10 cellular contexts compared by ENCODE assay signal in genomic region chr21:38438476-38438893, GRCh38. TPM values are rescaled to one million over a fixed set of nuclear protein-coding genes. Genes with fewer than 3 reads are reported as not detected.
DNase-seq lines count a peak whose midpoint lies in the region; ATAC-seq, FAIRE-seq and TF ChIP-seq lines count a peak whose summit lies in the region.
"Had no signal": no experiment of that assay in that cellular context is flagged by ENCODE, and none has a peak within 500 bp of the region (broad histone marks: within the 10 kb centered on the region; RNA-seq: fewer than 3 reads in every experiment).

No MANE protein-coding gene starts in this region.

- peaks cover 21% of the 10 kb centered on the region; the same call in 1 of the 2 replicates for H4K20me1 ChIP-seq in K562 (replicated peaks; ENCODE audit: control insufficient read depth, insufficient read depth, low read length)

- no peak overlapping the region for H3K9ac ChIP-seq in K562 (ENCODE audit: insufficient read depth in 1 of 2, low read depth in 2 of 2, low read length in 2 of 2)

- CTCF ChIA-PET in K562 (lab: Yijun Ruan, JAX; ENCODE audit: low intra/inter-chr PET ratio), result no interaction called here

- no peaks in the 10 kb centered on the region for H3K79me2 ChIP-seq in K562 (ENCODE audit: control insufficient read depth, insufficient read depth, low read length)

- H3K36me3 ChIP-seq in K562 (ENCODE audit: control insufficient read depth, insufficient read depth, low read length), result no peaks in the 10 kb centered on the region
- no peaks in the 10 kb centered on the region for H3K36me3 ChIP-seq in tibial artery

- TF ChIP-seq CTCF in K562 (IDR thresholded peaks at IDR 0.05 in 2 of 3, conservative IDR thresholded peaks at IDR 0.05 in 1 of 3; ENCODE audit: insufficient read depth in 2 of 3, low read depth in 1 of 3, low read length in 3 of 3) (no peak), tibial artery (IDR thresholded peaks at IDR 0.05) (no peak)

- H3K9me3 ChIP-seq in K562 (replicated peaks; ENCODE audit: control insufficient read depth, insufficient read depth, low read depth, low read length) (no peaks in the 10 kb centered on the region), tibial artery (no peaks in the 10 kb centered on the region)

- H3K9me1 ChIP-seq in K562 (ENCODE audit: control insufficient read depth, insufficient read depth, low read length), result no peaks in the 10 kb centered on the region

- intact Hi-C loops in K562 (cut with micrococcal nuclease) (no loop called here), tibial artery (cut with DNase I; ENCODE audit: low total_unique reads) (no loop called here)

- H3K4me2 ChIP-seq in K562 (ENCODE audit: insufficient read depth, low read length), result no peak overlapping the region

- FAIRE-seq in HTR-8/SVneo (lab: Jason Lieb, UNC) (peak; percentile 96), K562 (lab: Jason Lieb, UNC) (no peak), frontal cortex (lab: Jason Lieb, UNC) (no peak)

- TF ChIP-seq POLR2A in K562 (conservative IDR thresholded peaks at IDR 0.05), result no peak

- DNase-seq in HTR-8/SVneo (ENCODE audit: insufficient read length, low spot score) (peak; percentile 85), K562 (ENCODE audit: extremely low read depth in 1 of 4, low spot score in 3 of 4) (no peak), iris pigment epithelial cell (ENCODE audit: low read depth) (peak; percentile 96), tibial artery (peak; percentile 60 to 79), NCI-H82 (lab: John Stamatoyannopoulos, UW) (no peak), NCI-H748 (lab: John Stamatoyannopoulos, UW; ENCODE audit: unreplicated experiment) (no peak), frontal cortex (ENCODE audit: low spot score in 2 of 2) (no peak)
- DNase-seq: activated naive CD8-positive, alpha-beta T cell treated with anti-CD3 and anti-CD28 coated beads for 36 hours; foreskin fibroblast had no signal

- H3K4me1 ChIP-seq in K562 (replicated peaks in 1 of 2; ENCODE audit: control insufficient read depth in 2 of 2, insufficient read depth in 2 of 2, low read length in 2 of 2) (peaks cover 3 to 4% of the 10 kb centered on the region in 2 experiments; a peak in 1 of 5 replicates), tibial artery (peaks cover 0 to 63% (median 34%) of the 10 kb centered on the region in 4 donors)

- H3K27me3 ChIP-seq in K562 (ENCODE audit: control insufficient read depth in 2 of 2, insufficient read depth in 2 of 2, low read length in 2 of 2) (peaks cover 13 to 54% of the 10 kb centered on the region in 2 experiments), tibial artery (no peaks in the 10 kb centered on the region)

- POLR2A ChIA-PET in K562 (lab: Yijun Ruan, JAX), result interaction anchor here (0.6 to 0.7 kb wide), 2 partner anchors 11 to 827 kb away, joined by 3 to 4 read pairs; no protein-coding TSS in a partner anchor

- in situ Hi-C loops in K562 (cut with MboI), result no loop called here

- no peak overlapping the region for H3K27ac ChIP-seq in K562 (ENCODE audit: extremely low read depth, low read depth, low read length)
- H3K27ac ChIP-seq in tibial artery, result peak overlapping the region in 1 of 2 donors; percentile 11

- no peak for TF ChIP-seq EP300 in K562 (IDR thresholded peaks at IDR 0.05; ENCODE audit: low read length)

- WGBS in K562 (ENCODE audit: insufficient coverage, low coverage, missing lambda C conversion rate), result 1% methylated on average over 11 of the region's 11 CpGs

- H3K4me3 ChIP-seq in K562, result no peak overlapping the region
- H3K4me3 ChIP-seq in tibial artery, result no peak overlapping the region

- H2AFZ ChIP-seq in K562 (ENCODE audit: low read depth, low read length), result no peak overlapping the region

- ATAC-seq in K562, result no peak
- no peak for ATAC-seq in HG02973 (IDR thresholded peaks at IDR 0.05; ENCODE audit: unreplicated experiment)

- BruUV-seq in K562 (replicated peaks; lab: Mats Ljungman, UMichigan), result no TSS peak

- TF ChIP-seq RAD21 in K562 (CRISPR knock-in tag; conservative IDR thresholded peaks at IDR 0.05 in 1 of 2, IDR thresholded peaks at IDR 0.05 in 1 of 2), result no peak

TF ChIP-seq in K562, 482 proteins besides CTCF, POLR2A, EP300 and RAD21:
- TF ChIP-seq CEBPG (CRISPR knock-in tag; IDR thresholded peaks at IDR 0.05) (no peak), CEBPG (tag; conservative IDR thresholded peaks at IDR 0.05 in 1 of 2, IDR thresholded peaks at IDR 0.05 in 1 of 2) (0 out of 4 replicates have a peak, but pooled peaks of 1 of the 2 experiments have one; percentile 44), BCL6 (CRISPR knock-in tag; IDR thresholded peaks at IDR 0.05) (no peak), SRF (CRISPR knock-in tag; IDR thresholded peaks at IDR 0.05) (no peak), LEF1 (IDR thresholded peaks at IDR 0.05) (no peak), MTA1 (IDR thresholded peaks at IDR 0.05; ENCODE audit: borderline replicate concordance) (no peak), NEUROD1 (IDR thresholded peaks at IDR 0.05; ENCODE audit: borderline replicate concordance, low read depth, low read length, partially characterized antibody) (no peak), HIVEP1 (CRISPR knock-in tag; IDR thresholded peaks at IDR 0.05) (no peak), ZEB2 (IDR thresholded peaks at IDR 0.05) (no peak), CEBPB (tag; IDR thresholded peaks at IDR 0.05) (0 out of 2 replicates have a peak, but pooled peaks have one; percentile 17), PHB (CRISPR knock-in tag; IDR thresholded peaks at IDR 0.05) (no peak), E2F5 (CRISPR knock-in tag; IDR thresholded peaks at IDR 0.05) (no peak), ZNF444 (CRISPR knock-in tag; IDR thresholded peaks at IDR 0.05) (no peak), ZBTB43 (CRISPR knock-in tag; IDR thresholded peaks at IDR 0.05) (no peak)

RNA-seq across cellular contexts. Expression of gene ERG, which starts 59.8 kb away (rescaled TPM):
- not detected in 2 replicates for total RNA-seq in K562 (2011; cell fraction: chromatin; rRNA removed; ENCODE audit: low replicate concordance)
- not detected in 2 replicates for total RNA-seq in K562 (2011; cell fraction: nucleolus; rRNA removed)
- not detected in 2 replicates for total RNA-seq in K562 (2011; cell fraction: nucleoplasm; rRNA removed)
- total RNA-seq in K562 (2014; rRNA removed) (not detected in 2 replicates), K562 (2014; rRNA removed; fragmentation: Illumina TruSeq; extraction: Trizol) (not detected in 2 replicates), K562 (2015; rRNA removed; fragmentation: Illumina TruSeq; extraction: Trizol) (not detected in 2 replicates), K562 (2021) (not detected in 2 replicates), frontal cortex (0.82 TPM)
- polyA plus RNA-seq in K562 (2011; rRNA removed) (not detected in 2 replicates), K562 (2014; fragmentation: Illumina TruSeq; extraction: Trizol) (not detected in 2 replicates), K562 (2014; fragmentation: Nextera tagmentation; extraction: Ambion mirVana) (under 1 TPM in 1 of 2 experiments, not detected in 1; 0.06 TPM), K562 (2014; rRNA removed) (not detected in 2 replicates)
- polyA plus RNA-seq in K562 (2011; cell fraction: cytosol; rRNA removed), result 0.07 TPM in 1 of 2 replicates, not detected in the other
- 0.30 TPM in 1 of 2 replicates, not detected in the other for polyA plus RNA-seq in K562 (2011; cell fraction: nucleus; rRNA removed)
- polyA plus RNA-seq in K562 (2012), result 0.03 and 0.07 TPM in 2 replicates
- polyA minus RNA-seq in K562 (2011; rRNA and poly(A)+ RNA removed), result not detected in 2 replicates
- polyA minus RNA-seq in K562 (2011; cell fraction: cytosol; rRNA and poly(A)+ RNA removed), result not detected in 2 replicates
- not detected in 2 replicates for polyA minus RNA-seq in K562 (2011; cell fraction: nucleus; rRNA and poly(A)+ RNA removed)
- total RNA-seq: activated naive CD8-positive, alpha-beta T cell treated with anti-CD3 and anti-CD28 coated beads for 36 hours had no signal

Comparison
In these comparisons a context has a peak if more than half of its experiments do, and no peak if none do; other contexts are left out.
1. DNase-seq: peak in HTR-8/SVneo (single experiment), iris pigment epithelial cell (single experiment) and tibial artery (2 of 2); none in K562 (0 of 4), NCI-H82 (single experiment), NCI-H748 (single experiment) and frontal cortex (0 of 2).